16 cellular contexts compared by ENCODE assay signal in genomic region chr10:97140284-97140846, GRCh38. TPM values are rescaled to one million over a fixed set of nuclear protein-coding genes. Genes with fewer than 3 reads are reported as not detected.
DNase-seq lines count a peak whose midpoint lies in the region; FAIRE-seq and TF ChIP-seq lines count a peak whose summit lies in the region.
"Had no signal": no experiment of that assay in that cellular context is flagged by ENCODE, and none has a peak within 500 bp of the region (broad histone marks: within the 10 kb centered on the region; RNA-seq: fewer than 3 reads in every experiment).

No MANE protein-coding gene starts in this region.

- H3K9ac ChIP-seq in MM.1S (ENCODE audit: low read length) = no peak overlapping the region

- H3K36me3 ChIP-seq in ectodermal cell (ENCODE audit: control insufficient read depth, insufficient read depth, low read length) (no peaks in the 10 kb centered on the region), MM.1S (replicated peaks; ENCODE audit: insufficient read depth, low read length) (no peaks in the 10 kb centered on the region)
- H3K36me3 ChIP-seq: uterus had no signal

- H3K4me2 ChIP-seq in MM.1S (ENCODE audit: low read depth, low read length) = no peak overlapping the region

- no peaks in the 10 kb centered on the region for H3F3A ChIP-seq in MM.1S (ENCODE audit: insufficient read depth, low read length)

- H3K27ac ChIP-seq in ectodermal cell (ENCODE audit: insufficient read depth, low read depth, low read length, poor library complexity, severe bottlenecking) (peak overlapping the region; percentile 70), MM.1S (ENCODE audit: low read length) (no peak overlapping the region)
- H3K27ac ChIP-seq: psoas muscle, uterus had no signal

- no peak for TF ChIP-seq POLR2A in GM12892 (IDR thresholded peaks at IDR 0.05; ENCODE audit: low read depth, low read length)

- H2AFZ ChIP-seq in MM.1S (ENCODE audit: low read length) = no peak overlapping the region

- no peaks in the 10 kb centered on the region for H3K36me3 Mint-ChIP-seq in neural crest cell (ENCODE audit: low read depth)

- H3K79me2 ChIP-seq in MM.1S (ENCODE audit: low read length) = no peaks in the 10 kb centered on the region

- peaks cover 53% of the 10 kb centered on the region for H3K27me3 Mint-ChIP-seq in neural crest cell (ENCODE audit: low read depth)

- H3K4me3 ChIP-seq in ectodermal cell (ENCODE audit: insufficient read depth, low read depth, low read length) (no peak overlapping the region), MM.1S (ENCODE audit: low read length) (no peak overlapping the region)
- H3K4me3 ChIP-seq: psoas muscle, uterus had no signal

- no peaks in the 10 kb centered on the region for H3K9me3 Mint-ChIP-seq in neural crest cell
- H3K9me3 Mint-ChIP-seq: stimulated activated naive CD8-positive, alpha-beta T cell treated with anti-CD3 and anti-CD28 coated beads, Interleukin-15, amount 100 ng/mL, for 72 hours had no signal

- H3K4me3 Mint-ChIP-seq in neural crest cell = peak overlapping the region; percentile 76
- H3K4me3 Mint-ChIP-seq: stimulated activated naive CD8-positive, alpha-beta T cell treated with anti-CD3 and anti-CD28 coated beads, Interleukin-15, amount 100 ng/mL, for 72 hours had no signal

- WGBS in ectodermal cell, 2 experiments = 19 to 22% methylated on average over 18 of the region's 18 CpGs

- H3K27ac Mint-ChIP-seq in neural crest cell (ENCODE audit: unreplicated experiment) = peak overlapping the region; percentile 95

- FAIRE-seq in GM12892 (lab: Jason Lieb, UNC) = peak; percentile 42
- FAIRE-seq in frontal cortex (lab: Jason Lieb, UNC) = no peak

- H3K9me2 ChIP-seq in MM.1S (replicated peaks; ENCODE audit: insufficient read depth, low read length) = no peaks in the 10 kb centered on the region

- H3K4me1 ChIP-seq in ectodermal cell (ENCODE audit: control insufficient read depth, insufficient read depth, low read length) (peaks cover 41% of the 10 kb centered on the region), MM.1S (ENCODE audit: low read length) (no peaks in the 10 kb centered on the region)
- H3K4me1 ChIP-seq: psoas muscle, uterus had no signal

- CTCF ChIA-PET in GM10248 (lab: Yijun Ruan, JAX) = interaction anchor here (1.1 to 1.3 kb wide), 2 partner anchors 42 to 70 kb away, joined by 3 to 6 read pairs; no protein-coding TSS in a partner anchor

- POLR2A ChIA-PET in GM10248 (lab: Yijun Ruan, JAX) = no interaction called here

- peaks cover 53% of the 10 kb centered on the region for H3K4me1 Mint-ChIP-seq in neural crest cell

- H3K9me3 ChIP-seq in ectodermal cell (ENCODE audit: control insufficient read depth, low read length) = no peaks in the 10 kb centered on the region
- H3K9me3 ChIP-seq in MM.1S (replicated peaks; ENCODE audit: insufficient read depth, low read length) = no peaks in the 10 kb centered on the region
- H3K9me3 ChIP-seq: psoas muscle, uterus had no signal

- no peak for TF ChIP-seq CTCF in neural crest cell (conservative IDR thresholded peaks at IDR 0.05)
- TF ChIP-seq CTCF in MM.1S (IDR thresholded peaks at IDR 0.05; ENCODE audit: low read length) = no peak
- TF ChIP-seq CTCF in GM10248 (IDR thresholded peaks at IDR 0.05; ENCODE audit: control extremely low read depth, extremely low read depth, low read depth, missing control alignments) = no peak

- no peaks in the 10 kb centered on the region for H4K20me1 ChIP-seq in MM.1S (ENCODE audit: insufficient read depth, low read length)

- H3K27me3 ChIP-seq in ectodermal cell (ENCODE audit: control insufficient read depth, insufficient read depth, low read length, poor library complexity, severe bottlenecking) = no peaks in the 10 kb centered on the region
- no peaks in the 10 kb centered on the region for H3K27me3 ChIP-seq in MM.1S (replicated peaks; ENCODE audit: insufficient read depth, low read length)
- H3K27me3 ChIP-seq: uterus had no signal

- DNase-seq in GM12892 (ENCODE audit: insufficient read length) (no peak), NOMO-1 (lab: John Stamatoyannopoulos, UW; ENCODE audit: unreplicated experiment in 2 of 2) (peak; percentile 57 to 64), neural crest cell (ENCODE audit: low read depth, low spot score) (peak; percentile 22), OCI-M1 (lab: John Stamatoyannopoulos, UW) (no peak), MM.1S (no peak), frontal cortex (ENCODE audit: low spot score in 2 of 2) (no peak), GM10248 (ENCODE audit: extremely low spot score) (no peak)
- DNase-seq: activated gamma-delta T cell; cortex of kidney; KG1; NCI-H146; NCI-H446; psoas muscle; stimulated activated naive CD8-positive, alpha-beta T cell treated with anti-CD3 and anti-CD28 coated beads, Interleukin-15, amount 100 ng/mL, for 72 hours; uterus had no signal

RNA-seq across cellular contexts. Expression of gene SLIT1, which starts 45.4 kb away (rescaled TPM):
- 0.40 TPM for polyA plus RNA-seq in GM12892 (2012; ENCODE audit: missing spikeins)
- polyA plus RNA-seq in ectodermal cell (2013, experiment 1 of 4) = 18.2 TPM
- polyA plus RNA-seq in ectodermal cell (2013, experiment 2 of 4) = 16.6 TPM
- polyA plus RNA-seq in ectodermal cell (2013, experiment 3 of 4) = 15.0 TPM
- polyA plus RNA-seq in ectodermal cell (2013, experiment 4 of 4) = 15.7 TPM
- total RNA-seq in neural crest cell = 9.7 and 10.6 TPM in 2 replicates
- total RNA-seq in frontal cortex = 48.9 TPM

Comparison
In these comparisons a context has a peak if more than half of its experiments do, and no peak if none do; other contexts are left out.
1. DNase-seq: peak in NOMO-1 (2 of 2) and neural crest cell (single experiment); none in GM12892 (single experiment), OCI-M1 (single experiment), MM.1S (single experiment), frontal cortex (0 of 2) and GM10248 (single experiment).